ENCODE assay signal across 11 cellular contexts in the genomic region with DNA sequence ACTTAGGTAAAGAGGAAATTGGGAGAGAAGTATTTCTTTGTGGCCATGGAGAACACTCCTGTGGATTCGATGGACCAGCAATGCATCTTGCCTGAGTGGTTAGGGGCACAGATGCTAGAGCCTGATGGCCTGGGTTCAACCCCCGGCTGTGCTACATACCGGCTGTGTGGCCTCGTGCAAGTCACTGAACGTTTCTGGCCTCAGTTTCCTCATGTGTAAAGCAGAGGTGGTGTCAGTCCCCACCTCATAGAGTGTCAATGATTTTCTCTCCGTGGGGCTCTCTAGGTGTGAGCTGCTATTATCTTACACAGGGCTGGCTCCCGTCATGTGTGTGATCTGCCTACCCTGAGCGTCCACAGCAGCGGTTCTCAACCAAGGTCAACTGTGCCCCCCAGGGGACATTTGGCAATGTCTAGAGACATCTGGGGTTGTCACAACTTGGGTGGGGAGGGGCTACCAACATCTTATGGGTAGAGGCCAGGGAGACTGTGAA. TPM values are rescaled to one million over a fixed set of nuclear protein-coding genes. Genes with fewer than 3 reads are reported as not detected.
DNase-seq lines count a peak whose midpoint lies in the region; ATAC-seq, FAIRE-seq and TF ChIP-seq lines count a peak whose summit lies in the region.
"Had no signal": no experiment of that assay in that cellular context is flagged by ENCODE, and none has a peak within 500 bp of the region (broad histone marks: within the 10 kb centered on the region; RNA-seq: fewer than 3 reads in every experiment).

No MANE protein-coding gene starts in this region.

- H3K36me3 ChIP-seq in Caco-2 (ENCODE audit: control insufficient read depth, insufficient read depth, low read length), result no peaks in the 10 kb centered on the region
- no peaks in the 10 kb centered on the region for H3K36me3 ChIP-seq in hepatocyte (replicated peaks; ENCODE audit: insufficient read depth, low read depth)
- no peaks in the 10 kb centered on the region for H3K36me3 ChIP-seq in skeletal muscle tissue (ENCODE audit: control insufficient read depth in 3 of 3, insufficient read depth in 3 of 3, low read length in 3 of 3)
- no peaks in the 10 kb centered on the region for H3K36me3 ChIP-seq in kidney (ENCODE audit: control insufficient read depth in 1 of 2, insufficient read depth in 2 of 2, low read length in 2 of 2)
- H3K36me3 ChIP-seq: MG63 had no signal

- no peaks in the 10 kb centered on the region for H3K27me3 Mint-ChIP-seq in Caco-2 (ENCODE audit: insufficient read depth, unreplicated experiment)
- peaks cover 6% of the 10 kb centered on the region for H3K27me3 Mint-ChIP-seq in activated CD8-positive, alpha-beta T cell treated with anti-CD3 and anti-CD28 coated beads for 36 hours

- no peaks in the 10 kb centered on the region for H3K9me3 Mint-ChIP-seq in Caco-2 (ENCODE audit: unreplicated experiment)
- no peaks in the 10 kb centered on the region for H3K9me3 Mint-ChIP-seq in activated CD8-positive, alpha-beta T cell treated with anti-CD3 and anti-CD28 coated beads for 36 hours
- H3K9me3 Mint-ChIP-seq: activated CD4-positive, alpha-beta memory T cell treated with anti-CD3 and anti-CD28 coated beads, Interleukin-2, amount 10 ng/mL, durations not matched to agents 7 days and 5 days; naive thymus-derived CD4-positive, alpha-beta T cell had no signal

- no peaks in the 10 kb centered on the region for H3K9me3 ChIP-seq in Caco-2
- H3K9me3 ChIP-seq in hepatocyte (ENCODE audit: low read depth), result no peaks in the 10 kb centered on the region
- H3K9me3 ChIP-seq in skeletal muscle tissue (ENCODE audit: control insufficient read depth in 3 of 3, low read length in 3 of 3), result no peaks in the 10 kb centered on the region
- no peaks in the 10 kb centered on the region for H3K9me3 ChIP-seq in kidney (ENCODE audit: control insufficient read depth in 1 of 2, low read length in 2 of 2)
- H3K9me3 ChIP-seq: MG63 had no signal

- peak overlapping the region; percentile 38 to 50 (median 44) for H3K9ac ChIP-seq in skeletal muscle tissue (ENCODE audit: low read depth in 1 of 3, low read length in 3 of 3)
- H3K9ac ChIP-seq in kidney (ENCODE audit: low read length in 2 of 2), result no peak overlapping the region

- H3K27me3 ChIP-seq in Caco-2 (replicated peaks; ENCODE audit: control insufficient read depth, insufficient read depth, low read length) (no peaks in the 10 kb centered on the region), hepatocyte (no peaks in the 10 kb centered on the region), skeletal muscle tissue (ENCODE audit: control insufficient read depth in 3 of 3, insufficient read depth in 3 of 3, low read length in 3 of 3) (no peaks in the 10 kb centered on the region)
- H3K27me3 ChIP-seq: MG63 had no signal

- H3K4me3 ChIP-seq in Caco-2 (ENCODE audit: low read depth, low read length) (no peak overlapping the region), hepatocyte (no peak overlapping the region), skeletal muscle tissue (ENCODE audit: low read length in 3 of 3) (no peak overlapping the region), kidney (ENCODE audit: low read length in 2 of 2) (no peak overlapping the region)
- H3K4me3 ChIP-seq: MG63 had no signal

- H3K4me1 ChIP-seq in Caco-2, result peaks cover 38% of the 10 kb centered on the region
- peaks cover 19% of the 10 kb centered on the region for H3K4me1 ChIP-seq in hepatocyte (ENCODE audit: insufficient read depth)
- peaks cover 14 to 31% (median 24%) of the 10 kb centered on the region in 3 donors for H3K4me1 ChIP-seq in skeletal muscle tissue (ENCODE audit: control insufficient read depth in 3 of 3, insufficient read depth in 3 of 3, low read length in 3 of 3)
- H3K4me1 ChIP-seq in kidney (ENCODE audit: control insufficient read depth in 1 of 2, insufficient read depth in 1 of 2, low read depth in 1 of 2, low read length in 2 of 2), result peaks cover 0 to 2% of the 10 kb centered on the region in 2 donors

- POLR2A ChIA-PET in Caco-2 (lab: Charles Lee), result interaction anchor here (0.5 kb wide), 1 partner anchor 269 kb away, joined by 4 read pairs; no protein-coding TSS in a partner anchor
- POLR2A ChIA-PET in activated CD8-positive, alpha-beta T cell treated with anti-CD3 and anti-CD28 coated beads for 36 hours (lab: Charles Lee), result no interaction called here

- no peak overlapping the region for H2AFZ ChIP-seq in hepatocyte

- H3K4me3 Mint-ChIP-seq in Caco-2 (ENCODE audit: unreplicated experiment), result no peak overlapping the region
- no peak overlapping the region for H3K4me3 Mint-ChIP-seq in activated CD8-positive, alpha-beta T cell treated with anti-CD3 and anti-CD28 coated beads for 36 hours
- H3K4me3 Mint-ChIP-seq: activated CD4-positive, alpha-beta memory T cell treated with anti-CD3 and anti-CD28 coated beads, Interleukin-2, amount 10 ng/mL, durations not matched to agents 7 days and 5 days; naive thymus-derived CD4-positive, alpha-beta T cell had no signal

- ATAC-seq in activated CD8-positive, alpha-beta T cell treated with anti-CD3 and anti-CD28 coated beads for 36 hours, result peak; percentile 5

- no peaks in the 10 kb centered on the region for H4K20me1 ChIP-seq in hepatocyte (ENCODE audit: insufficient read depth, poor library complexity, severe bottlenecking)

- DNase-seq in Caco-2, result no peak
- DNase-seq in activated CD8-positive, alpha-beta T cell treated with anti-CD3 and anti-CD28 coated beads for 36 hours, result no peak
- DNase-seq in hepatocyte (ENCODE audit: low spot score), result no peak
- DNase-seq in NCI-H510A (lab: John Stamatoyannopoulos, UW), result no peak
- DNase-seq in activated gamma-delta T cell (lab: John Stamatoyannopoulos, UW), result no peak
- no peak for DNase-seq in kidney
- DNase-seq in stimulated activated CD8-positive, alpha-beta memory T cell treated with anti-CD3 and anti-CD28 coated beads, Interleukin-4, amount 100 ng/mL, for 48 hours, result no peak

- H3K4me2 ChIP-seq in hepatocyte, result no peak overlapping the region

- intact Hi-C loops in Caco-2 (cut with micrococcal nuclease; ENCODE audit: unreplicated experiment), result loop anchor here (1.0 to 10.0 kb wide), 10 partner anchors 60 to 483 kb away; a partner anchor contains a TSS
- intact Hi-C loops in activated CD8-positive, alpha-beta T cell treated with anti-CD3 and anti-CD28 coated beads for 36 hours (cut with micrococcal nuclease), result loop anchor here (1.0 kb wide), 1 partner anchor 274 kb away; no protein-coding TSS in a partner anchor
- intact Hi-C loops in kidney (cut with DNase I), result no loop called here

- no peaks in the 10 kb centered on the region for H3K79me2 ChIP-seq in hepatocyte

- BruUV-seq in Caco-2 (replicated peaks; lab: Mats Ljungman, UMichigan), result no TSS peak

- WGBS in hepatocyte (ENCODE audit: low lambda C conversion rate, missing lambda C conversion rate), result 79% methylated on average over 9 of the region's 9 CpGs

- peaks cover 36% of the 10 kb centered on the region for H3K4me1 Mint-ChIP-seq in Caco-2 (ENCODE audit: low read depth, unreplicated experiment)
- H3K4me1 Mint-ChIP-seq in activated CD8-positive, alpha-beta T cell treated with anti-CD3 and anti-CD28 coated beads for 36 hours (ENCODE audit: low read depth), result peaks cover 3% of the 10 kb centered on the region

- CTCF ChIA-PET in Caco-2 (lab: Charles Lee), result interaction anchor here (0.6 to 1.3 kb wide), 7 partner anchors 25 to 273 kb away, joined by 3 to 6 read pairs (median 4); a partner anchor contains a TSS
- CTCF ChIA-PET in activated CD8-positive, alpha-beta T cell treated with anti-CD3 and anti-CD28 coated beads for 36 hours (lab: Charles Lee), result interaction anchor here (0.6 to 1.3 kb wide), 7 partner anchors 9 to 274 kb away, joined by 3 to 6 read pairs (median 4); no protein-coding TSS in a partner anchor

- H3K27ac Mint-ChIP-seq in Caco-2 (ENCODE audit: unreplicated experiment), result peak overlapping the region; percentile 34
- H3K27ac Mint-ChIP-seq in activated CD8-positive, alpha-beta T cell treated with anti-CD3 and anti-CD28 coated beads for 36 hours, result no peak overlapping the region
- H3K27ac Mint-ChIP-seq: activated CD4-positive, alpha-beta memory T cell treated with anti-CD3 and anti-CD28 coated beads, Interleukin-2, amount 10 ng/mL, durations not matched to agents 7 days and 5 days had no signal

- no peak for FAIRE-seq in kidney (lab: Jason Lieb, UNC)

- TF ChIP-seq CTCF in Caco-2 (IDR thresholded peaks at IDR 0.05; ENCODE audit: insufficient read depth in 1 of 2, low read depth in 1 of 2, low read length in 1 of 2, severe bottlenecking in 1 of 2, unreplicated experiment in 1 of 2) (no peak), hepatocyte (IDR thresholded peaks at IDR 0.05; ENCODE audit: poor library complexity) (no peak), kidney (IDR thresholded peaks at IDR 0.05; ENCODE audit: borderline replicate concordance, extremely low read depth, insufficient read depth) (no peak)
- no peak for TF ChIP-seq CTCF in activated CD8-positive, alpha-beta T cell treated with anti-CD3 and anti-CD28 coated beads for 36 hours (IDR thresholded peaks at IDR 0.05)

- peak overlapping the region; percentile 51 for H3K27ac ChIP-seq in hepatocyte
- no peak overlapping the region for H3K27ac ChIP-seq in skeletal muscle tissue (ENCODE audit: low read depth, low read length)
- H3K27ac ChIP-seq in kidney (ENCODE audit: low read depth in 2 of 2, low read length in 2 of 2), result no peak overlapping the region

- H3K36me3 Mint-ChIP-seq in Caco-2 (ENCODE audit: insufficient read depth, unreplicated experiment), result peaks cover 6% of the 10 kb centered on the region
- no peaks in the 10 kb centered on the region for H3K36me3 Mint-ChIP-seq in activated CD8-positive, alpha-beta T cell treated with anti-CD3 and anti-CD28 coated beads for 36 hours (ENCODE audit: low read depth)

- H3K9me2 ChIP-seq in hepatocyte (replicated peaks; ENCODE audit: insufficient read depth), result no peaks in the 10 kb centered on the region

RNA-seq across cellular contexts. Expression of a gene that starts 50.0 kb away (rescaled TPM):
- total RNA-seq in Caco-2 (2022) (65.0 and 65.2 TPM in 2 replicates), hepatocyte (28.3 and 32.1 TPM in 2 replicates), skeletal muscle tissue (8.4 TPM), kidney (80.4 TPM)
- 10 to 100 TPM; 65.1 to 66.6 TPM for total RNA-seq in activated CD8-positive, alpha-beta T cell treated with anti-CD3 and anti-CD28 coated beads for 36 hours
- polyA plus RNA-seq in hepatocyte (22.0 and 30.8 TPM in 2 replicates), kidney (ENCODE audit: insufficient read depth, low read depth, low replicate concordance) (29.6 TPM)

Comparison
In these comparisons a context has a peak if more than half of its experiments do, and no peak if none do; other contexts are left out.
1. H3K9ac ChIP-seq: peak in skeletal muscle tissue (3 of 3); none in kidney (0 of 2).